In the genomic region with DNA sequence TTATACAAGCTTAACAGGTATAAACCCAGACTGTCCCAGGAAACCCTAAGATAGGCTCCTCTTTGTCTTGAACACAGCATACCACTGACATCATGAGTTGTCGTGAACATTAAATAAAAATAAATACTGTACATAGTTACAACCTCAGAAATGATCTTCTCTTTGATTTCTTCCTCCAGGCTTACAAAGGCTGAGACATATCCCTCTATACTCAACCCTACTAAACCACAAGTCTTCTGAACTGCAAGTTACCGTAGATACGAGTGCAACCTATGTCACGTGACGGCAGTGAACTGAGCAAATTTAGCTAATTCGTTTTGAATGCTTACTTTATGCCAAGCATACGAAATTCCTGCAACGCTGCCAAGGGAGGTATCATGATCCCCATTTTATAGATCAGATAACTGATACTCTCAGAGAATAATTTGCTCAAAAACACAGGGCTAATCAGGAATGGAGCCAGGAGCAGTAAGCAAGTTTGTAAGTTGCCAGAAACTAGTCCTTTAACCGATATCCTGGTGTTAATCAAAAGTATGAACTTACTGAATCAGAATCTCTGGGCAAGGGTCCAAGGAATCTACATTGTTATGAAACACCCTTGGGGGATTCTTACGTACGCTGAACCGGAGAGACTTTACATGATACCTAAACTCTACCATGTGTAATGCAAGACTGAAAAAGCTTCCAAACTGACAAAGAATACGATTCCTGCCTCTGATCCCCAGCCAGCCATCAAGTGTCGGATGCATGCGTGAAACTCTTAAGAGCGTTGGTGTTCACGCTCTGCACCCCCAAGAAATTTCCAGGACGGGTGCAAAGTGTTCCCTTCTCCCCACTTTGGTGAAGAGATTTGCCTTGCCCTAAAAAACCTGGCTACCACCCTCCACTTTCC, we compare ENCODE assay signal across 8 cellular contexts.
DNase-seq lines count a peak whose midpoint lies in the region; ATAC-seq and TF ChIP-seq lines count a peak whose summit lies in the region.

No MANE protein-coding gene starts in this region.

- no peak overlapping the region for H3K23ac ChIP-seq in mesendoderm (ENCODE audit: low read length)

- no peak overlapping the region for H2BK120ac ChIP-seq in mesendoderm (ENCODE audit: low read depth, low read length)

- no peak overlapping the region for H4K8ac ChIP-seq in mesendoderm (ENCODE audit: low read depth, low read length)

- no peak overlapping the region for H2AFZ ChIP-seq in mammary epithelial cell (ENCODE audit: low read depth, low read length)

- H3K27me3 Mint-ChIP-seq in endothelial cell (ENCODE audit: unreplicated experiment): peaks cover 5% of the 10 kb centered on the region

- no peak overlapping the region for H3K9ac ChIP-seq in mammary epithelial cell (ENCODE audit: insufficient read depth, low read length)
- H3K9ac ChIP-seq in mesendoderm (ENCODE audit: low read length): no peak overlapping the region

- peak overlapping the region; percentile 37 for H3K27ac ChIP-seq in mammary epithelial cell (ENCODE audit: insufficient read depth, low read depth, low read length)
- no peak overlapping the region for H3K27ac ChIP-seq in prostate gland
- H3K27ac ChIP-seq in dorsolateral prefrontal cortex: no peak overlapping the region
- no peak overlapping the region for H3K27ac ChIP-seq in mesendoderm (ENCODE audit: low read depth, low read length)

- H2AK5ac ChIP-seq in mesendoderm (ENCODE audit: low read length): no peak overlapping the region

- no peak overlapping the region for H3K4ac ChIP-seq in mesendoderm (ENCODE audit: low read depth, low read length)

- H3K27ac Mint-ChIP-seq in endothelial cell (ENCODE audit: unreplicated experiment): no peak overlapping the region

- H3K27me3 ChIP-seq in mammary epithelial cell (ENCODE audit: insufficient read depth, low read length): no peaks in the 10 kb centered on the region
- no peaks in the 10 kb centered on the region for H3K27me3 ChIP-seq in prostate gland (replicated peaks; ENCODE audit: insufficient read depth)
- H3K27me3 ChIP-seq in dorsolateral prefrontal cortex: peaks cover 0 to 3% (median 0%) of the 10 kb centered on the region in 45 donors
- no peaks in the 10 kb centered on the region for H3K27me3 ChIP-seq in mesendoderm (ENCODE audit: insufficient read depth, low read length, poor library complexity)

- no TSS peak for BruUV-seq in mammary epithelial cell (replicated peaks; lab: Mats Ljungman, UMichigan)

- dilution Hi-C loops in mammary epithelial cell (cut with HindIII; ENCODE audit: low sequenced_read_pairs): loop anchor here (5.0 kb wide), 1 partner anchor 53 kb away; no protein-coding TSS in a partner anchor

- no peak for ATAC-seq in HG02884 (IDR thresholded peaks at IDR 0.05; ENCODE audit: unreplicated experiment)

- H4K5ac ChIP-seq in mesendoderm (ENCODE audit: low read length): no peak overlapping the region

- DNase-seq in DMS79 treated with DMSO at 0.1 percent for 48 hours (lab: John Stamatoyannopoulos, UW): peak; percentile 82
- DNase-seq in SK-MEL-5 (ENCODE audit: low read depth, low spot score): peak; percentile 64
- DNase-seq in mammary epithelial cell: peak; percentile 72
- DNase-seq in prostate gland (ENCODE audit: low spot score): peak; percentile 53
- DNase-seq in endothelial cell (ENCODE audit: low spot score): no peak
- DNase-seq in dorsolateral prefrontal cortex: no peak
- DNase-seq in mesendoderm: no peak

- TF ChIP-seq CTCF in mammary epithelial cell (conservative IDR thresholded peaks at IDR 0.05 in 1 of 2, IDR thresholded peaks at IDR 0.05 in 1 of 2; ENCODE audit: extremely low read depth in 1 of 2, insufficient read depth in 1 of 2, low read depth in 1 of 2, low read length in 2 of 2) (no peak), prostate gland (IDR thresholded peaks at IDR 0.05) (no peak), endothelial cell (IDR thresholded peaks at IDR 0.05; ENCODE audit: unreplicated experiment) (no peak), dorsolateral prefrontal cortex (IDR thresholded peaks at IDR 0.05 in 54 of 56, conservative IDR thresholded peaks at IDR 0.05 in 2 of 56; ENCODE audit: low read depth in 1 of 56, partially characterized antibody in 56 of 56) (no peak)

- peaks cover 12% of the 10 kb centered on the region for H3K4me1 ChIP-seq in mammary epithelial cell (ENCODE audit: insufficient read depth, low read length)
- no peaks in the 10 kb centered on the region for H3K4me1 ChIP-seq in prostate gland (replicated peaks)
- peaks cover 20% of the 10 kb centered on the region for H3K4me1 ChIP-seq in mesendoderm (ENCODE audit: control insufficient read depth, low read depth, low read length)

- peaks cover 4% of the 10 kb centered on the region for H3K79me1 ChIP-seq in mesendoderm (ENCODE audit: low read length)

- H3K9me3 ChIP-seq in mammary epithelial cell (replicated peaks; ENCODE audit: insufficient read depth, low read length) (no peaks in the 10 kb centered on the region), prostate gland (no peaks in the 10 kb centered on the region)

- no peak overlapping the region for H3K56ac ChIP-seq in mesendoderm (ENCODE audit: low read length)

- H3K9me3 Mint-ChIP-seq in endothelial cell (ENCODE audit: unreplicated experiment): no peaks in the 10 kb centered on the region

- H3K4me1 Mint-ChIP-seq in endothelial cell (ENCODE audit: unreplicated experiment): peaks cover 11% of the 10 kb centered on the region

- CTCF ChIA-PET in mammary epithelial cell (lab: Charles Lee; ENCODE audit: low non-redundant PET): no interaction called here

- H4K20me1 ChIP-seq in mammary epithelial cell (ENCODE audit: insufficient read depth, low read length): no peaks in the 10 kb centered on the region

- no peaks in the 10 kb centered on the region for H3K36me3 Mint-ChIP-seq in endothelial cell (ENCODE audit: low read depth, unreplicated experiment)

- no peak overlapping the region for H3K18ac ChIP-seq in mesendoderm (ENCODE audit: low read length)

- WGBS in mammary epithelial cell (ENCODE audit: low coverage, missing lambda C conversion rate): 17% methylated on average over 18 of the region's 18 CpGs
- 17% methylated on average over 18 of the region's 18 CpGs for WGBS in prostate gland
- no CpG with 5 or more reads among the region's 18 CpGs for WGBS in mesendoderm (ENCODE audit: extremely low coverage, insufficient coverage, low lambda C conversion rate)

- no peak overlapping the region for H2BK15ac ChIP-seq in mesendoderm (replicated peaks; ENCODE audit: low read depth)

- H3K4me3 ChIP-seq in mammary epithelial cell (replicated peaks in 1 of 3; ENCODE audit: insufficient read depth in 1 of 3, low read depth in 2 of 3, low read length in 3 of 3) (no peak overlapping the region), prostate gland (no peak overlapping the region), dorsolateral prefrontal cortex (no peak overlapping the region), mesendoderm (ENCODE audit: low read length) (no peak overlapping the region)

- in situ Hi-C loops in SK-MEL-5 (cut with HindIII; ENCODE audit: low pct_unique_long_range_greater_than_20kb, low sequenced_read_pairs): no loop called here
- in situ Hi-C loops in mammary epithelial cell (cut with MboI; ENCODE audit: low sequenced_read_pairs in 2 of 2): loop anchor here in 1 of 2 donors (10.0 kb wide), 1 partner anchor 60 kb away; no protein-coding TSS in a partner anchor

- TF ChIP-seq POLR2A in prostate gland (IDR thresholded peaks at IDR 0.05): no peak

- H3K4me3 Mint-ChIP-seq in endothelial cell (ENCODE audit: unreplicated experiment): no peak overlapping the region

- H3K79me2 ChIP-seq in mammary epithelial cell (ENCODE audit: insufficient read depth, low read length): no peaks in the 10 kb centered on the region
- H3K79me2 ChIP-seq in mesendoderm (ENCODE audit: control insufficient read depth, insufficient read depth, low read length): no peaks in the 10 kb centered on the region

- H3K4me2 ChIP-seq in mammary epithelial cell (ENCODE audit: insufficient read depth, low read depth, low read length) (peak overlapping the region; percentile 71), mesendoderm (ENCODE audit: low read length) (no peak overlapping the region)

- H2BK5ac ChIP-seq in mesendoderm (ENCODE audit: low read length): no peak overlapping the region

- H3K36me3 ChIP-seq in mammary epithelial cell (ENCODE audit: insufficient read depth, low read length) (no peaks in the 10 kb centered on the region), prostate gland (no peaks in the 10 kb centered on the region), mesendoderm (ENCODE audit: control insufficient read depth, insufficient read depth, low read length) (no peaks in the 10 kb centered on the region)

- intact Hi-C loops in mammary epithelial cell (cut with micrococcal nuclease) (loop anchor here (10.0 kb wide), 1 partner anchor 90 kb away; no protein-coding TSS in a partner anchor), prostate gland (cut with DNase I) (loop anchor here (5.0 kb wide), 1 partner anchor 103 kb away; no protein-coding TSS in a partner anchor), dorsolateral prefrontal cortex (cut with DNase I) (no loop called here)

Comparison
In these comparisons a context has a peak if more than half of its experiments do, and no peak if none do; other contexts are left out.
1. DNase-seq: peak in DMS79 treated with DMSO at 0.1 percent for 48 hours (single experiment), SK-MEL-5 (single experiment), mammary epithelial cell (single experiment) and prostate gland (single experiment); none in endothelial cell (single experiment), dorsolateral prefrontal cortex (0 of 10) and mesendoderm (single experiment).
2. intact Hi-C loops: an anchor here in mammary epithelial cell (10.0 kb wide) and prostate gland (5.0 kb wide); none called in dorsolateral prefrontal cortex.